ENCODE assay signal across 1 cellular context in the genomic region with DNA sequence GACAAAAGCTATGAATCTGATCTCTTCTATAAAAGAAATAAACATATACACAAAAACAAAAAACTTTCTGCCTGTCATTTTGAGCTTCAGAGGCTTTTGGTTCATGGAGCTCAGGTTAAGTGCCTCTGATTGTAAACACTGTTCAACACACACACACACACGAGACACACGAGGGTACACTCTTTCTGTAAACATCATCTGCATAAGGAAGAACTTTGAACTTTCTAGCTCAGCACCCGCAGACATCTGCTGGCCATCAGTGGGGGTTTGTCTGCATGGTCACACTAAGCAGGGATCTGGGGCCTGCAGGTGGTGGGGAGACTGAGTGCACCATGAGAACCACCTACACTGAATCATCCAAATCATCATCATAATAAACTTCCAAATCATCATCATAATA.
TF ChIP-seq lines count a peak whose summit lies in the region.

No MANE protein-coding gene starts in this region.

TF ChIP-seq in HepG2, 621 proteins besides CTCF, POLR2A, EP300 and RAD21 (continued from another document and continues in another):
- TF ChIP-seq, protein P1, sequence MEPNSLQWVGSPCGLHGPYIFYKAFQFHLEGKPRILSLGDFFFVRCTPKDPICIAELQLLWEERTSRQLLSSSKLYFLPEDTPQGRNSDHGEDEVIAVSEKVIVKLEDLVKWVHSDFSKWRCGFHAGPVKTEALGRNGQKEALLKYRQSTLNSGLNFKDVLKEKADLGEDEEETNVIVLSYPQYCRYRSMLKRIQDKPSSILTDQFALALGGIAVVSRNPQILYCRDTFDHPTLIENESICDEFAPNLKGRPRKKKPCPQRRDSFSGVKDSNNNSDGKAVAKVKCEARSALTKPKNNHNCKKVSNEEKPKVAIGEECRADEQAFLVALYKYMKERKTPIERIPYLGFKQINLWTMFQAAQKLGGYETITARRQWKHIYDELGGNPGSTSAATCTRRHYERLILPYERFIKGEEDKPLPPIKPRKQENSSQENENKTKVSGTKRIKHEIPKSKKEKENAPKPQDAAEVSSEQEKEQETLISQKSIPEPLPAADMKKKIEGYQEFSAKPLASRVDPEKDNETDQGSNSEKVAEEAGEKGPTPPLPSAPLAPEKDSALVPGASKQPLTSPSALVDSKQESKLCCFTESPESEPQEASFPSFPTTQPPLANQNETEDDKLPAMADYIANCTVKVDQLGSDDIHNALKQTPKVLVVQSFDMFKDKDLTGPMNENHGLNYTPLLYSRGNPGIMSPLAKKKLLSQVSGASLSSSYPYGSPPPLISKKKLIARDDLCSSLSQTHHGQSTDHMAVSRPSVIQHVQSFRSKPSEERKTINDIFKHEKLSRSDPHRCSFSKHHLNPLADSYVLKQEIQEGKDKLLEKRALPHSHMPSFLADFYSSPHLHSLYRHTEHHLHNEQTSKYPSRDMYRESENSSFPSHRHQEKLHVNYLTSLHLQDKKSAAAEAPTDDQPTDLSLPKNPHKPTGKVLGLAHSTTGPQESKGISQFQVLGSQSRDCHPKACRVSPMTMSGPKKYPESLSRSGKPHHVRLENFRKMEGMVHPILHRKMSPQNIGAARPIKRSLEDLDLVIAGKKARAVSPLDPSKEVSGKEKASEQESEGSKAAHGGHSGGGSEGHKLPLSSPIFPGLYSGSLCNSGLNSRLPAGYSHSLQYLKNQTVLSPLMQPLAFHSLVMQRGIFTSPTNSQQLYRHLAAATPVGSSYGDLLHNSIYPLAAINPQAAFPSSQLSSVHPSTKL (CRISPR knock-in tag; IDR thresholded peaks at IDR 0.05) = peak; percentile 90
- TF ChIP-seq ZFX (CRISPR knock-in tag; IDR thresholded peaks at IDR 0.05; ENCODE audit: low read depth) = peak; percentile 57; the same call in 1 of the 2 replicates
- no peak for TF ChIP-seq ZNF563 (CRISPR knock-in tag; IDR thresholded peaks at IDR 0.05)
- TF ChIP-seq PRPF4 (IDR thresholded peaks at IDR 0.05; ENCODE audit: low read depth, low read length, poor library complexity, severe bottlenecking) = no peak
- TF ChIP-seq XBP1 (CRISPR knock-in tag; IDR thresholded peaks at IDR 0.05) = no peak
- TF ChIP-seq ZNF614 (CRISPR knock-in tag; IDR thresholded peaks at IDR 0.05; ENCODE audit: borderline replicate concordance) = 0 out of 2 replicates have a peak, but pooled peaks have one; percentile 27
- TF ChIP-seq SMAD3 (CRISPR knock-in tag; IDR thresholded peaks at IDR 0.05) = no peak
- no peak for TF ChIP-seq HMG20B (CRISPR knock-in tag; conservative IDR thresholded peaks at IDR 0.05)
- no peak for TF ChIP-seq CHD2 (IDR thresholded peaks at IDR 0.05; ENCODE audit: low read depth, low read length)
- no peak for TF ChIP-seq HMGA1 (CRISPR knock-in tag; conservative IDR thresholded peaks at IDR 0.05)
- 0 out of 2 replicates have a peak, but pooled peaks have one; percentile 22 for TF ChIP-seq ZBTB7B (CRISPR knock-in tag; IDR thresholded peaks at IDR 0.05)
- no peak for TF ChIP-seq GPBP1L1 (CRISPR knock-in tag; IDR thresholded peaks at IDR 0.05)
- TF ChIP-seq ZNF446 (CRISPR knock-in tag; IDR thresholded peaks at IDR 0.05) = no peak
- no peak for TF ChIP-seq JUND (CRISPR knock-in tag; IDR thresholded peaks at IDR 0.05)
- 0 out of 2 replicates have a peak, but pooled peaks have one; percentile 46 for TF ChIP-seq ZNF878 (CRISPR knock-in tag; IDR thresholded peaks at IDR 0.05)
- TF ChIP-seq ZNF441 (CRISPR knock-in tag; IDR thresholded peaks at IDR 0.05; ENCODE audit: borderline replicate concordance) = no peak
- no peak for TF ChIP-seq DMAP1 (CRISPR knock-in tag; IDR thresholded peaks at IDR 0.05)
- TF ChIP-seq, protein P2, sequence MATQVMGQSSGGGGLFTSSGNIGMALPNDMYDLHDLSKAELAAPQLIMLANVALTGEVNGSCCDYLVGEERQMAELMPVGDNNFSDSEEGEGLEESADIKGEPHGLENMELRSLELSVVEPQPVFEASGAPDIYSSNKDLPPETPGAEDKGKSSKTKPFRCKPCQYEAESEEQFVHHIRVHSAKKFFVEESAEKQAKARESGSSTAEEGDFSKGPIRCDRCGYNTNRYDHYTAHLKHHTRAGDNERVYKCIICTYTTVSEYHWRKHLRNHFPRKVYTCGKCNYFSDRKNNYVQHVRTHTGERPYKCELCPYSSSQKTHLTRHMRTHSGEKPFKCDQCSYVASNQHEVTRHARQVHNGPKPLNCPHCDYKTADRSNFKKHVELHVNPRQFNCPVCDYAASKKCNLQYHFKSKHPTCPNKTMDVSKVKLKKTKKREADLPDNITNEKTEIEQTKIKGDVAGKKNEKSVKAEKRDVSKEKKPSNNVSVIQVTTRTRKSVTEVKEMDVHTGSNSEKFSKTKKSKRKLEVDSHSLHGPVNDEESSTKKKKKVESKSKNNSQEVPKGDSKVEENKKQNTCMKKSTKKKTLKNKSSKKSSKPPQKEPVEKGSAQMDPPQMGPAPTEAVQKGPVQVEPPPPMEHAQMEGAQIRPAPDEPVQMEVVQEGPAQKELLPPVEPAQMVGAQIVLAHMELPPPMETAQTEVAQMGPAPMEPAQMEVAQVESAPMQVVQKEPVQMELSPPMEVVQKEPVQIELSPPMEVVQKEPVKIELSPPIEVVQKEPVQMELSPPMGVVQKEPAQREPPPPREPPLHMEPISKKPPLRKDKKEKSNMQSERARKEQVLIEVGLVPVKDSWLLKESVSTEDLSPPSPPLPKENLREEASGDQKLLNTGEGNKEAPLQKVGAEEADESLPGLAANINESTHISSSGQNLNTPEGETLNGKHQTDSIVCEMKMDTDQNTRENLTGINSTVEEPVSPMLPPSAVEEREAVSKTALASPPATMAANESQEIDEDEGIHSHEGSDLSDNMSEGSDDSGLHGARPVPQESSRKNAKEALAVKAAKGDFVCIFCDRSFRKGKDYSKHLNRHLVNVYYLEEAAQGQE (IDR thresholded peaks at IDR 0.05; ENCODE audit: borderline replicate concordance in 1 of 2, low read depth in 1 of 2, low read length in 2 of 2) = no peak
- TF ChIP-seq ZNF343 (CRISPR knock-in tag; IDR thresholded peaks at IDR 0.05) = no peak
- TF ChIP-seq RXRB (CRISPR knock-in tag; IDR thresholded peaks at IDR 0.05; ENCODE audit: borderline replicate concordance) = peak; percentile 83
- no peak for TF ChIP-seq MIXL1 (CRISPR knock-in tag; IDR thresholded peaks at IDR 0.05)
- no peak for TF ChIP-seq NCOA5 (CRISPR knock-in tag; IDR thresholded peaks at IDR 0.05)
- no peak for TF ChIP-seq ZNF674 (CRISPR knock-in tag; IDR thresholded peaks at IDR 0.05; ENCODE audit: low read depth)
- TF ChIP-seq STAG1 (CRISPR knock-in tag; IDR thresholded peaks at IDR 0.05) = 0 out of 2 replicates have a peak, but pooled peaks have one; percentile 4
- TF ChIP-seq RFX1 (IDR thresholded peaks at IDR 0.05) = no peak
- TF ChIP-seq ZNF543 (CRISPR knock-in tag; IDR thresholded peaks at IDR 0.05) = no peak
- TF ChIP-seq ZNF703 (CRISPR knock-in tag; IDR thresholded peaks at IDR 0.05; ENCODE audit: borderline replicate concordance) = no peak
- no peak for TF ChIP-seq ZNF484 (CRISPR knock-in tag; IDR thresholded peaks at IDR 0.05; ENCODE audit: borderline replicate concordance, low read depth)
- TF ChIP-seq NR2C2 (CRISPR knock-in tag; IDR thresholded peaks at IDR 0.05; ENCODE audit: borderline replicate concordance) = peak; percentile 54; the same call in 1 of the 2 replicates
- TF ChIP-seq CEBPB (IDR thresholded peaks at IDR 0.05; ENCODE audit: borderline replicate concordance, low read depth, low read length) = no peak
- peak; percentile 80 for TF ChIP-seq ZMYM4 (CRISPR knock-in tag; IDR thresholded peaks at IDR 0.05)
- TF ChIP-seq ELK4 (CRISPR knock-in tag; IDR thresholded peaks at IDR 0.05; ENCODE audit: borderline replicate concordance) = no peak
- TF ChIP-seq MEIS2 (CRISPR knock-in tag; IDR thresholded peaks at IDR 0.05) = peak; percentile 22
- TF ChIP-seq TEAD3 (CRISPR knock-in tag; optimal IDR thresholded peaks at IDR 0.05; ENCODE audit: borderline replicate concordance) = peak; percentile 67
- no peak for TF ChIP-seq ZNF709 (CRISPR knock-in tag; IDR thresholded peaks at IDR 0.05)
- TF ChIP-seq ZNF841 (CRISPR knock-in tag; IDR thresholded peaks at IDR 0.05; ENCODE audit: borderline replicate concordance) = no peak
- peak; percentile 61; the same call in 1 of the 2 replicates for TF ChIP-seq SKIL (CRISPR knock-in tag; IDR thresholded peaks at IDR 0.05; ENCODE audit: borderline replicate concordance)
- no peak for TF ChIP-seq ZNF451 (CRISPR knock-in tag; IDR thresholded peaks at IDR 0.05)
- no peak for TF ChIP-seq ZFYVE20 (CRISPR knock-in tag; IDR thresholded peaks at IDR 0.05; ENCODE audit: borderline replicate concordance, low read depth)
- TF ChIP-seq POLR2G (IDR thresholded peaks at IDR 0.05; ENCODE audit: low read depth, low read length) = no peak
- no peak for TF ChIP-seq PHF8 (CRISPR knock-in tag; IDR thresholded peaks at IDR 0.05)
- no peak for TF ChIP-seq ZNF749 (CRISPR knock-in tag; IDR thresholded peaks at IDR 0.05; ENCODE audit: borderline replicate concordance)
- TF ChIP-seq CSRNP1 (CRISPR knock-in tag; IDR thresholded peaks at IDR 0.05) = no peak
- TF ChIP-seq ZSCAN25 (CRISPR knock-in tag; IDR thresholded peaks at IDR 0.05) = no peak
- no peak for TF ChIP-seq ZNF724P (CRISPR knock-in tag; IDR thresholded peaks at IDR 0.05; ENCODE audit: borderline replicate concordance)
- no peak for TF ChIP-seq HOXA9 (CRISPR knock-in tag; IDR thresholded peaks at IDR 0.05; ENCODE audit: borderline replicate concordance)
- peak; percentile 74 for TF ChIP-seq KAT8 (CRISPR knock-in tag; IDR thresholded peaks at IDR 0.05)
- peak; percentile 71 for TF ChIP-seq HHEX (CRISPR knock-in tag; IDR thresholded peaks at IDR 0.05)
